Comparison of ENCODE assay signal across 1 cellular context in the genomic region with DNA sequence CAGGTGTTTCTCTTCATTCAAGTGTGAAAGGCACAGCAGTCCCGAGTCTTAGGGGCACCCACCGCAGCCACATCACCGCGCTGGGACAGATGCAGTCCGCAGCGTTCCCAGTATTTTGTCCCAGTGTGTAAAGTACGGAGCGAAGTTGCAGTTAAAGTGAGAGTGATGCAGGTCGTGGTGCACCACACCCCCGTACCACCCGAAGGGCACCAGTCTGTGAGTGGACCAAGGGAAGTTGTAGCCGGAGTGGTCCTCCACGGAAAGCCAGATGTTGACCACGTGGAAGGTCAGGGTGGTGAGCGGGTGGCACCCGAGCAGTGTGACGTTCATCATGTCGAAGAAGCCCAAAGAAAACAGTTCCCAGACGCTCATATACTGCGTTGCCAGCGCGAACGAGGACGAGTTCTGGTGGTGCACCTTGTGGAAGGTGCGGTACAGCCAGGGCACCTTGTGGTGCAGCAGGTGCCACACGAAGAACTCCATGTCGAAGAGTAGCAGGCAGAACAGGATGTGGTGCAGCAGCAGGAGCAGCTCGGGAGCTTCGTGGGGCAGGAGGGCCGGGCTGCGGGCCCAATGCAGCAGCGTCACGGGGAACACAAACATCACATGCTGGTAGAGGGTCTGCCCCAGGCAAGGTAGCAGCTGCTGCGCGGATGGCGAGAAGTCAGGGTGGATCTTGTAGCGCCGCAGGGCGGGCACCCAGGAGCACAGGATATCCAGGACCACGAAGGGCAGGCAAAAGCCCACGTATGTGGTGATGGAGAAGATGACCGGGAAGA.
TF ChIP-seq lines count a peak whose summit lies in the region.

No MANE protein-coding gene starts in this region.

TF ChIP-seq in HepG2, 621 proteins besides CTCF, POLR2A, EP300 and RAD21:
- no peak for TF ChIP-seq POLR2AphosphoS2 (IDR thresholded peaks at IDR 0.05; ENCODE audit: low read depth, low read length)
- TF ChIP-seq, protein P1, sequence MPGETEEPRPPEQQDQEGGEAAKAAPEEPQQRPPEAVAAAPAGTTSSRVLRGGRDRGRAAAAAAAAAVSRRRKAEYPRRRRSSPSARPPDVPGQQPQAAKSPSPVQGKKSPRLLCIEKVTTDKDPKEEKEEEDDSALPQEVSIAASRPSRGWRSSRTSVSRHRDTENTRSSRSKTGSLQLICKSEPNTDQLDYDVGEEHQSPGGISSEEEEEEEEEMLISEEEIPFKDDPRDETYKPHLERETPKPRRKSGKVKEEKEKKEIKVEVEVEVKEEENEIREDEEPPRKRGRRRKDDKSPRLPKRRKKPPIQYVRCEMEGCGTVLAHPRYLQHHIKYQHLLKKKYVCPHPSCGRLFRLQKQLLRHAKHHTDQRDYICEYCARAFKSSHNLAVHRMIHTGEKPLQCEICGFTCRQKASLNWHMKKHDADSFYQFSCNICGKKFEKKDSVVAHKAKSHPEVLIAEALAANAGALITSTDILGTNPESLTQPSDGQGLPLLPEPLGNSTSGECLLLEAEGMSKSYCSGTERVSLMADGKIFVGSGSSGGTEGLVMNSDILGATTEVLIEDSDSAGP (CRISPR knock-in tag; IDR thresholded peaks at IDR 0.05; ENCODE audit: borderline replicate concordance): 0 out of 2 replicates have a peak, but pooled peaks have one; percentile 33
- TF ChIP-seq, protein P2, sequence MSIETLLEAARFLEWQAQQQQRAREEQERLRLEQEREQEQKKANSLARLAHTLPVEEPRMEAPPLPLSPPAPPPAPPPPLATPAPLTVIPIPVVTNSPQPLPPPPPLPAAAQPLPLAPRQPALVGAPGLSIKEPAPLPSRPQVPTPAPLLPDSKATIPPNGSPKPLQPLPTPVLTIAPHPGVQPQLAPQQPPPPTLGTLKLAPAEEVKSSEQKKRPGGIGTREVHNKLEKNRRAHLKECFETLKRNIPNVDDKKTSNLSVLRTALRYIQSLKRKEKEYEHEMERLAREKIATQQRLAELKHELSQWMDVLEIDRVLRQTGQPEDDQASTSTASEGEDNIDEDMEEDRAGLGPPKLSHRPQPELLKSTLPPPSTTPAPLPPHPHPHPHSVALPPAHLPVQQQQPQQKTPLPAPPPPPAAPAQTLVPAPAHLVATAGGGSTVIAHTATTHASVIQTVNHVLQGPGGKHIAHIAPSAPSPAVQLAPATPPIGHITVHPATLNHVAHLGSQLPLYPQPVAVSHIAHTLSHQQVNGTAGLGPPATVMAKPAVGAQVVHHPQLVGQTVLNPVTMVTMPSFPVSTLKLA (IDR thresholded peaks at IDR 0.05): 0 out of 2 replicates have a peak, but pooled peaks have one; percentile 27
- TF ChIP-seq, protein P3, sequence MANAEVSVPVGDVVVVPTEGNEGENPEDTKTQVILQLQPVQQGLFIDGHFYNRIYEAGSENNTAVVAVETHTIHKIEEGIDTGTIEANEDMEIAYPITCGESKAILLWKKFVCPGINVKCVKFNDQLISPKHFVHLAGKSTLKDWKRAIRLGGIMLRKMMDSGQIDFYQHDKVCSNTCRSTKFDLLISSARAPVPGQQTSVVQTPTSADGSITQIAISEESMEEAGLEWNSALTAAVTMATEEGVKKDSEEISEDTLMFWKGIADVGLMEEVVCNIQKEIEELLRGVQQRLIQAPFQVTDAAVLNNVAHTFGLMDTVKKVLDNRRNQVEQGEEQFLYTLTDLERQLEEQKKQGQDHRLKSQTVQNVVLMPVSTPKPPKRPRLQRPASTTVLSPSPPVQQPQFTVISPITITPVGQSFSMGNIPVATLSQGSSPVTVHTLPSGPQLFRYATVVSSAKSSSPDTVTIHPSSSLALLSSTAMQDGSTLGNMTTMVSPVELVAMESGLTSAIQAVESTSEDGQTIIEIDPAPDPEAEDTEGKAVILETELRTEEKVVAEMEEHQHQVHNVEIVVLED (CRISPR knock-in tag; IDR thresholded peaks at IDR 0.05; ENCODE audit: borderline replicate concordance): no peak
- TF ChIP-seq ZBTB20 (CRISPR knock-in tag; IDR thresholded peaks at IDR 0.05; ENCODE audit: borderline replicate concordance, low read depth): no peak
- no peak for TF ChIP-seq DMAP1 (CRISPR knock-in tag; IDR thresholded peaks at IDR 0.05)
- no peak for TF ChIP-seq TFDP1 (CRISPR knock-in tag; IDR thresholded peaks at IDR 0.05; ENCODE audit: borderline replicate concordance)
- TF ChIP-seq ZNF530 (CRISPR knock-in tag; IDR thresholded peaks at IDR 0.05; ENCODE audit: low read depth): no peak
- TF ChIP-seq ZNF674 (CRISPR knock-in tag; IDR thresholded peaks at IDR 0.05; ENCODE audit: low read depth): no peak
- no peak for TF ChIP-seq SKIL (CRISPR knock-in tag; IDR thresholded peaks at IDR 0.05; ENCODE audit: borderline replicate concordance)
- no peak for TF ChIP-seq RNF2 (conservative IDR thresholded peaks at IDR 0.05; ENCODE audit: low read depth)
- TF ChIP-seq TEAD3 (CRISPR knock-in tag; optimal IDR thresholded peaks at IDR 0.05; ENCODE audit: borderline replicate concordance): no peak
- 0 out of 2 replicates have a peak, but pooled peaks have one; percentile 28 for TF ChIP-seq NFE2L1 (CRISPR knock-in tag; IDR thresholded peaks at IDR 0.05; ENCODE audit: borderline replicate concordance)
- TF ChIP-seq ZBTB7B (CRISPR knock-in tag; IDR thresholded peaks at IDR 0.05): no peak
